Comparison of ENCODE assay signal across 1 cellular context in genomic region chr2:172456002-172456401, GRCh38.
TF ChIP-seq lines count a peak whose summit lies in the region.

No MANE protein-coding gene starts in this region.

TF ChIP-seq in GM23338, 12 proteins besides CTCF, POLR2A, EP300 and RAD21 (continued from another document):
- TF ChIP-seq ZNF462 (CRISPR knock-in tag; IDR thresholded peaks at IDR 0.05) = no peak
- TF ChIP-seq EZH2phosphoT487 (IDR thresholded peaks at IDR 0.05; ENCODE audit: unreplicated experiment) = no peak
- no peak for TF ChIP-seq EZH2 (IDR thresholded peaks at IDR 0.05; ENCODE audit: low read depth, unreplicated experiment)
- TF ChIP-seq STAT1 (IDR thresholded peaks at IDR 0.05; ENCODE audit: unreplicated experiment) = no peak
- no peak for TF ChIP-seq ZNF331 (CRISPR knock-in tag; IDR thresholded peaks at IDR 0.05; ENCODE audit: low read depth)
